Comparison of ENCODE assay signal across 29 cellular contexts in genomic region chr17:27659685-27660084, GRCh38.
"Had no signal": no experiment of that assay in that cellular context is flagged by ENCODE, and none has a peak within 500 bp of the region (broad histone marks: within the 10 kb centered on the region; RNA-seq: fewer than 3 reads in every experiment).

No MANE protein-coding gene starts in this region.

- H3K27me3 ChIP-seq: ascending aorta, cardiac muscle cell had no signal

- DNase-seq: activated B cell treated with CpG ODN at 0.5 μM for 24 hours; activated CD4-positive, alpha-beta memory T cell treated with anti-CD3 and anti-CD28 coated beads, Interleukin-2, amount 10 ng/mL, durations not matched to agents 7 days and 5 days; activated CD4-positive, alpha-beta T cell treated with anti-CD3 and anti-CD28 coated beads for 1 hour; activated CD4-positive, alpha-beta T cell treated with anti-CD3 and anti-CD28 coated beads for 36 hours; activated CD4-positive, alpha-beta T cell treated with anti-CD3 and anti-CD28 coated beads for 48 hours; activated CD4-positive, alpha-beta T cell treated with anti-CD3 and anti-CD28 coated beads, Interleukin-2, amount 10 ng/mL, durations not matched to agents 7 days and 5 days; activated CD4-positive, alpha-beta T cell treated with anti-CD3 and anti-CD28 coated beads, Interleukin-2, amount 50 U/mL, for 48 hours; activated CD8-positive, alpha-beta memory T cell treated with anti-CD3 and anti-CD28 coated beads for 24 hours; activated CD8-positive, alpha-beta memory T cell treated with anti-CD3 and anti-CD28 coated beads, Interleukin-2, amount 10 ng/mL, durations not matched to agents 7 days and 5 days; activated CD8-positive, alpha-beta memory T cell treated with anti-CD3 and anti-CD28 coated beads, Interleukin-2, amount 50 U/mL, for 48 hours; activated CD8-positive, alpha-beta T cell treated with anti-CD3 and anti-CD28 coated beads, Interleukin-2, amount 10 ng/mL, durations not matched to agents 7 days and 5 days; activated effector memory CD4-positive, alpha-beta T cell treated with Interleukin-2 at 50 U/mL for 16 hours; activated gamma-delta T cell; activated naive CD4-positive, alpha-beta T cell treated with anti-CD3 and anti-CD28 coated beads, Interleukin-2, amount 10 ng/mL, durations not matched to agents 7 days and 5 days; activated naive CD4-positive, alpha-beta T cell treated with Interleukin-2 at 50 U/mL for 16 hours; activated naive CD8-positive, alpha-beta T cell treated with anti-CD3 and anti-CD28 coated beads, Interleukin-2, amount 50 U/mL, for 24 hours; activated T-cell treated with anti-CD3 and anti-CD28 coated beads, Interleukin-2, amount 50 U/mL, for 24 hours; activated T-cell treated with anti-CD3 and anti-CD28 coated beads, Interleukin-2, amount 50 U/mL, for 48 hours; amygdala; anterior cingulate cortex; caudate nucleus; cerebellar nuclear complex; T-helper 1 cell; T-helper 2 cell; T-helper 9 cell had no signal

- H3K27ac ChIP-seq: ascending aorta, cardiac muscle cell, VCaP had no signal

- H3K4me1 ChIP-seq: ascending aorta had no signal

- ATAC-seq: activated CD4-positive, alpha-beta T cell treated with anti-CD3 and anti-CD28 coated beads for 36 hours; activated CD8-positive, alpha-beta memory T cell treated with anti-CD3 and anti-CD28 coated beads, Interleukin-2, amount 10 ng/mL, durations not matched to agents 7 days and 5 days; activated CD8-positive, alpha-beta T cell treated with anti-CD3 and anti-CD28 coated beads, Interleukin-2, amount 10 ng/mL, durations not matched to agents 7 days and 5 days; activated naive CD8-positive, alpha-beta T cell treated with anti-CD3 and anti-CD28 coated beads, Interleukin-2, amount 50 U/mL, for 24 hours had no signal

- H3K4me3 ChIP-seq: ascending aorta, cardiac muscle cell had no signal

- FAIRE-seq: TTC549 had no signal

- H3K36me3 ChIP-seq: ascending aorta, cardiac muscle cell had no signal

- H3K9me3 ChIP-seq: ascending aorta had no signal
